ENCODE assay signal across 19 cellular contexts in genomic region chr10:130282492-130283233, GRCh38.
A peak's percentile ranks its signal among the peaks of the same experiment; 100 is the strongest.
DNase-seq lines count a peak whose midpoint lies in the region; ATAC-seq, FAIRE-seq and TF ChIP-seq lines count a peak whose summit lies in the region.
"Had no signal": no experiment of that assay in that cellular context is flagged by ENCODE, and none has a peak within 500 bp of the region (broad histone marks: within the 10 kb centered on the region; RNA-seq: fewer than 3 reads in every experiment).

No MANE protein-coding gene starts in this region.

- no peaks in the 10 kb centered on the region for H3K27me3 ChIP-seq in GM12878 (replicated peaks in 1 of 2; ENCODE audit: control insufficient read depth in 2 of 2, insufficient read depth in 2 of 2, low read length in 1 of 2)
- H3K27me3 ChIP-seq in mesendoderm (ENCODE audit: insufficient read depth, low read length, poor library complexity), result no peaks in the 10 kb centered on the region
- H3K27me3 ChIP-seq in breast epithelium, result no peaks in the 10 kb centered on the region
- H3K27me3 ChIP-seq: BLaER1 had no signal

- no peak overlapping the region for H4K8ac ChIP-seq in mesendoderm (ENCODE audit: low read depth, low read length)

- peaks cover 6% of the 10 kb centered on the region for H3K9me3 ChIP-seq in GM12878 (replicated peaks; ENCODE audit: control insufficient read depth, insufficient read depth, low read length)
- peaks cover 65 to 95% of the 10 kb centered on the region in 2 donors for H3K9me3 ChIP-seq in breast epithelium

- no peak overlapping the region for H2BK15ac ChIP-seq in mesendoderm (replicated peaks; ENCODE audit: low read depth)

- H2BK5ac ChIP-seq in mesendoderm (ENCODE audit: low read length), result no peak overlapping the region

- no peak overlapping the region for H2AK5ac ChIP-seq in mesendoderm (ENCODE audit: low read length)

- H3K36me3 ChIP-seq in GM12878 (ENCODE audit: control insufficient read depth in 2 of 2, insufficient read depth in 2 of 2, low read length in 1 of 2) (no peaks in the 10 kb centered on the region), mesendoderm (ENCODE audit: control insufficient read depth, insufficient read depth, low read length) (no peaks in the 10 kb centered on the region), breast epithelium (no peaks in the 10 kb centered on the region)
- H3K36me3 ChIP-seq: BLaER1 had no signal

- H3K79me1 ChIP-seq in mesendoderm (ENCODE audit: low read length), result no peaks in the 10 kb centered on the region

- no peak overlapping the region for H3K23ac ChIP-seq in mesendoderm (ENCODE audit: low read length)

- H3K9ac ChIP-seq in GM12878 (ENCODE audit: control insufficient read depth, insufficient read depth, low read length) (no peak overlapping the region), mesendoderm (ENCODE audit: low read length) (no peak overlapping the region)
- H3K9ac ChIP-seq: BLaER1, GM23248, KMS-11 had no signal

- no peaks in the 10 kb centered on the region for H3K79me2 ChIP-seq in GM12878 (ENCODE audit: control insufficient read depth, insufficient read depth, low read length)
- no peaks in the 10 kb centered on the region for H3K79me2 ChIP-seq in mesendoderm (ENCODE audit: control insufficient read depth, insufficient read depth, low read length)

- H3K4me1 ChIP-seq in GM12878 (ENCODE audit: control insufficient read depth, insufficient read depth, low read length) (no peaks in the 10 kb centered on the region), mesendoderm (ENCODE audit: control insufficient read depth, low read depth, low read length) (no peaks in the 10 kb centered on the region), breast epithelium (no peaks in the 10 kb centered on the region)
- H3K4me1 ChIP-seq: BLaER1 had no signal

- intact Hi-C loops in GM12878 (cut with micrococcal nuclease; ENCODE audit: unreplicated experiment) (no loop called here), breast epithelium (cut with DNase I; ENCODE audit: low total_unique reads) (no loop called here)

- H3K4me3 ChIP-seq in GM12878, result no peak overlapping the region
- no peak overlapping the region for H3K4me3 ChIP-seq in mesendoderm (ENCODE audit: low read length)
- H3K4me3 ChIP-seq in breast epithelium, result no peak overlapping the region
- H3K4me3 ChIP-seq: BLaER1, GM23248 had no signal

- H3K56ac ChIP-seq in mesendoderm (ENCODE audit: low read length), result no peak overlapping the region

- no peak for ATAC-seq in GM12878
- ATAC-seq in HG03565 (IDR thresholded peaks at IDR 0.05; ENCODE audit: unreplicated experiment), result no peak

- in situ Hi-C loops in KBM-7 (cut with MboI; ENCODE audit: low pct_unique_long_range_greater_than_20kb, low sequenced_read_pairs) (no loop called here), GM12878 (cut with MboI) (no loop called here)

- no peak for FAIRE-seq in GM12878 (lab: Jason Lieb, UNC)
- FAIRE-seq: GM12891, GM19239, H54, HTR-8/SVneo had no signal

- H3K4me2 ChIP-seq in GM12878 (ENCODE audit: control insufficient read depth, insufficient read depth) (no peak overlapping the region), mesendoderm (ENCODE audit: low read length) (no peak overlapping the region)
- H3K4me2 ChIP-seq: BLaER1, KMS-11 had no signal

- H3K27ac ChIP-seq in GM12878 (ENCODE audit: control insufficient read depth, insufficient read depth), result no peak overlapping the region
- no peak overlapping the region for H3K27ac ChIP-seq in mesendoderm (ENCODE audit: low read depth, low read length)
- H3K27ac ChIP-seq in breast epithelium, result no peak overlapping the region
- H3K27ac ChIP-seq: BLaER1, GM23248, KMS-11 had no signal

- POLR2A ChIA-PET in GM12878 (lab: Charles Lee), result no interaction called here

- TF ChIP-seq RAD21 in GM12878 (IDR thresholded peaks at IDR 0.05; ENCODE audit: insufficient read depth, low read depth, low read length), result no peak

- no peak overlapping the region for H3K18ac ChIP-seq in mesendoderm (ENCODE audit: low read length)

- SMC1A ChIA-PET in GM12878 (lab: Charles Lee; ENCODE audit: uncharacterized antibody, unreplicated experiment), result no interaction called here

- TF ChIP-seq POLR2A in GM12878 (IDR thresholded peaks at IDR 0.05; ENCODE audit: low read depth, low read length), result no peak
- TF ChIP-seq POLR2A in breast epithelium (IDR thresholded peaks at IDR 0.05), result no peak

- no peak overlapping the region for H3K4ac ChIP-seq in mesendoderm (ENCODE audit: low read depth, low read length)

- TF ChIP-seq EP300 in GM12878 (IDR thresholded peaks at IDR 0.05; ENCODE audit: borderline replicate concordance in 1 of 2, control insufficient read depth in 1 of 2, low read depth in 2 of 2, low read length in 2 of 2), result no peak

- CTCF ChIA-PET in GM12878 (lab: Yijun Ruan, JAX), result no interaction called here

- no peak overlapping the region for H4K5ac ChIP-seq in mesendoderm (ENCODE audit: low read length)

- 8% methylated on average over 7 of the region's 7 CpGs for WGBS in GM12878 (ENCODE audit: insufficient coverage, insufficient replicate concordance, low lambda C conversion rate, missing lambda C conversion rate)
- no CpG with 5 or more reads among the region's 7 CpGs for WGBS in mesendoderm (ENCODE audit: extremely low coverage, insufficient coverage, low lambda C conversion rate)

- TF ChIP-seq CTCF in GM12878 (IDR thresholded peaks at IDR 0.05 in 2 of 3, conservative IDR thresholded peaks at IDR 0.05 in 1 of 3; ENCODE audit: control insufficient read depth in 2 of 3, extremely low read depth in 1 of 3, insufficient read depth in 1 of 3, low read depth in 3 of 3, low read length in 3 of 3), result no peak
- no peak for TF ChIP-seq CTCF in breast epithelium (IDR thresholded peaks at IDR 0.05)

- H2BK120ac ChIP-seq in mesendoderm (ENCODE audit: low read depth, low read length), result no peak overlapping the region

- RAD21 ChIA-PET in GM12878 (lab: Charles Lee; ENCODE audit: unreplicated experiment), result no interaction called here

- peak; percentile 0 for DNase-seq in ELR (ENCODE audit: low read depth)
- DNase-seq in KBM-7, result peak; percentile 2
- DNase-seq in GM12878 (ENCODE audit: low read depth, low spot score), result no peak
- DNase-seq in mesendoderm, result peak; percentile 1
- DNase-seq in NCI-H146 treated with DMSO at 0.1 percent for 48 hours (lab: John Stamatoyannopoulos, UW; ENCODE audit: unreplicated experiment), result no peak
- DNase-seq in breast epithelium (ENCODE audit: low spot score in 2 of 2), result no peak
- DNase-seq in OCI-M1 (lab: John Stamatoyannopoulos, UW), result no peak
- DNase-seq: 8988T; CD4-positive, alpha-beta memory T cell; DMS79 treated with DMSO at 0.1 percent for 48 hours; GM23248; HCEC 1CT had no signal

- no peaks in the 10 kb centered on the region for H4K20me1 ChIP-seq in GM12878 (ENCODE audit: control insufficient read depth, insufficient read depth)
- H4K20me1 ChIP-seq: BLaER1 had no signal

- H2AFZ ChIP-seq in GM12878 (ENCODE audit: control insufficient read depth, low read depth, low read length), result no peak overlapping the region
- H2AFZ ChIP-seq: GM23248 had no signal

- BruUV-seq in GM12878 (replicated peaks; lab: Mats Ljungman, UMichigan), result no TSS peak

TF ChIP-seq in GM12878, 131 proteins besides CTCF, POLR2A, EP300 and RAD21:
- no peak for TF ChIP-seq SMC3 (IDR thresholded peaks at IDR 0.05; ENCODE audit: borderline replicate concordance, low read length)
- TF ChIP-seq ZNF274 (IDR thresholded peaks at IDR 0.05; ENCODE audit: insufficient read depth, insufficient read length), result peak; percentile 64

Comparison
In these comparisons a context has a peak if more than half of its experiments do, and no peak if none do; other contexts are left out.
1. DNase-seq: peak in ELR (single experiment), KBM-7 (single experiment) and mesendoderm (single experiment); none in GM12878 (single experiment), NCI-H146 treated with DMSO at 0.1 percent for 48 hours (single experiment), breast epithelium (0 of 2) and OCI-M1 (single experiment).